Comparison of ENCODE assay signal across 1 cellular context in genomic region chr19:42268142-42268703, GRCh38.
TF ChIP-seq lines count a peak whose summit lies in the region.

No MANE protein-coding gene starts in this region.

TF ChIP-seq in HepG2, 621 proteins besides CTCF, POLR2A, EP300 and RAD21 (continues in another document):
- peak; percentile 100 for TF ChIP-seq PRPF4 (IDR thresholded peaks at IDR 0.05; ENCODE audit: low read depth, low read length, poor library complexity, severe bottlenecking)
- TF ChIP-seq, protein P1, sequence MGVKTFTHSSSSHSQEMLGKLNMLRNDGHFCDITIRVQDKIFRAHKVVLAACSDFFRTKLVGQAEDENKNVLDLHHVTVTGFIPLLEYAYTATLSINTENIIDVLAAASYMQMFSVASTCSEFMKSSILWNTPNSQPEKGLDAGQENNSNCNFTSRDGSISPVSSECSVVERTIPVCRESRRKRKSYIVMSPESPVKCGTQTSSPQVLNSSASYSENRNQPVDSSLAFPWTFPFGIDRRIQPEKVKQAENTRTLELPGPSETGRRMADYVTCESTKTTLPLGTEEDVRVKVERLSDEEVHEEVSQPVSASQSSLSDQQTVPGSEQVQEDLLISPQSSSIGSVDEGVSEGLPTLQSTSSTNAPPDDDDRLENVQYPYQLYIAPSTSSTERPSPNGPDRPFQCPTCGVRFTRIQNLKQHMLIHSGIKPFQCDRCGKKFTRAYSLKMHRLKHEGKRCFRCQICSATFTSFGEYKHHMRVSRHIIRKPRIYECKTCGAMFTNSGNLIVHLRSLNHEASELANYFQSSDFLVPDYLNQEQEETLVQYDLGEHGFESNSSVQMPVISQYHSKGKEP (CRISPR knock-in tag; IDR thresholded peaks at IDR 0.05): no peak
- no peak for TF ChIP-seq LCORL (IDR thresholded peaks at IDR 0.05)
- 0 out of 2 replicates have a peak, but pooled peaks have one; percentile 43 for TF ChIP-seq LCORL (CRISPR knock-in tag; IDR thresholded peaks at IDR 0.05)
- peak; percentile 96 for TF ChIP-seq ZBTB14 (CRISPR knock-in tag; IDR thresholded peaks at IDR 0.05)
- TF ChIP-seq MAX (IDR thresholded peaks at IDR 0.05): peak; percentile 84
- TF ChIP-seq KDM3A (CRISPR knock-in tag; IDR thresholded peaks at IDR 0.05; ENCODE audit: low read depth): 0 out of 2 replicates have a peak, but pooled peaks have one; percentile 16
- peak; percentile 66 for TF ChIP-seq RBFOX2 (IDR thresholded peaks at IDR 0.05; ENCODE audit: low read depth, low read length)
- TF ChIP-seq TARDBP (CRISPR knock-in tag; IDR thresholded peaks at IDR 0.05): peak; percentile 42; the same call in 1 of the 2 replicates
- no peak for TF ChIP-seq SIX4 (CRISPR knock-in tag; IDR thresholded peaks at IDR 0.05)
- no peak for TF ChIP-seq ZNF235 (CRISPR knock-in tag; IDR thresholded peaks at IDR 0.05; ENCODE audit: borderline replicate concordance)
- TF ChIP-seq RFXAP (CRISPR knock-in tag; IDR thresholded peaks at IDR 0.05; ENCODE audit: borderline replicate concordance): peak; percentile 99
- TF ChIP-seq ZFP90 (CRISPR knock-in tag; IDR thresholded peaks at IDR 0.05; ENCODE audit: borderline replicate concordance): peak; percentile 44; the same call in 1 of the 2 replicates
- TF ChIP-seq ZNF749 (CRISPR knock-in tag; IDR thresholded peaks at IDR 0.05; ENCODE audit: borderline replicate concordance): peak; percentile 71; the same call in 1 of the 2 replicates
- peak; percentile 29 for TF ChIP-seq SRSF1 (optimal IDR thresholded peaks at IDR 0.05; ENCODE audit: low read depth, low read length)
- TF ChIP-seq, protein P2, sequence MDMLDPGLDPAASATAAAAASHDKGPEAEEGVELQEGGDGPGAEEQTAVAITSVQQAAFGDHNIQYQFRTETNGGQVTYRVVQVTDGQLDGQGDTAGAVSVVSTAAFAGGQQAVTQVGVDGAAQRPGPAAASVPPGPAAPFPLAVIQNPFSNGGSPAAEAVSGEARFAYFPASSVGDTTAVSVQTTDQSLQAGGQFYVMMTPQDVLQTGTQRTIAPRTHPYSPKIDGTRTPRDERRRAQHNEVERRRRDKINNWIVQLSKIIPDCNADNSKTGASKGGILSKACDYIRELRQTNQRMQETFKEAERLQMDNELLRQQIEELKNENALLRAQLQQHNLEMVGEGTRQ (IDR thresholded peaks at IDR 0.05; ENCODE audit: low read depth, low read length): peak; percentile 51; the same call in 1 of the 2 replicates
- TF ChIP-seq, protein P2 (CRISPR knock-in tag; IDR thresholded peaks at IDR 0.05; ENCODE audit: borderline replicate concordance): peak; percentile 76; the same call in 1 of the 2 replicates
- peak; percentile 82 for TF ChIP-seq ASH2L (IDR thresholded peaks at IDR 0.05; ENCODE audit: insufficient read length, low read depth, low read length)
- TF ChIP-seq ZFY (CRISPR knock-in tag; IDR thresholded peaks at IDR 0.05): peak; percentile 48
- no peak for TF ChIP-seq FOXA1 (IDR thresholded peaks at IDR 0.05)
- peak; percentile 79 for TF ChIP-seq FOXA1 (CRISPR knock-in tag; IDR thresholded peaks at IDR 0.05)
- TF ChIP-seq SAP130 (CRISPR knock-in tag; IDR thresholded peaks at IDR 0.05; ENCODE audit: low read depth): peak; percentile 83
- TF ChIP-seq KAT7 (CRISPR knock-in tag; IDR thresholded peaks at IDR 0.05; ENCODE audit: borderline replicate concordance): no peak
- peak; percentile 39; the same call in 1 of the 2 replicates for TF ChIP-seq POGZ (CRISPR knock-in tag; IDR thresholded peaks at IDR 0.05)
- peak; percentile 50; the same call in 1 of the 2 replicates for TF ChIP-seq KDM4B (CRISPR knock-in tag; IDR thresholded peaks at IDR 0.05)
- peak; percentile 45; the same call in 1 of the 2 replicates for TF ChIP-seq MXD4 (CRISPR knock-in tag; IDR thresholded peaks at IDR 0.05)
- peak; percentile 51 for TF ChIP-seq CBX1 (IDR thresholded peaks at IDR 0.05; ENCODE audit: low read depth)
- peak; percentile 54; the same call in 1 of the 2 replicates for TF ChIP-seq ZSCAN25 (CRISPR knock-in tag; IDR thresholded peaks at IDR 0.05)
- peak; percentile 89 for TF ChIP-seq MNT (IDR thresholded peaks at IDR 0.05)
- TF ChIP-seq ZNF652 (CRISPR knock-in tag; IDR thresholded peaks at IDR 0.05; ENCODE audit: borderline replicate concordance, low read depth): peak; percentile 29; the same call in 1 of the 2 replicates
- peak; percentile 83 for TF ChIP-seq CREB1 (IDR thresholded peaks at IDR 0.05)
- no peak for TF ChIP-seq CREB1 (CRISPR knock-in tag; IDR thresholded peaks at IDR 0.05)
- TF ChIP-seq ZSCAN31 (CRISPR knock-in tag; IDR thresholded peaks at IDR 0.05; ENCODE audit: low read depth): 0 out of 2 replicates have a peak, but pooled peaks have one; percentile 34
- TF ChIP-seq MED8 (CRISPR knock-in tag; IDR thresholded peaks at IDR 0.05; ENCODE audit: insufficient replicate concordance): no peak
- no peak for TF ChIP-seq HIVEP1 (CRISPR knock-in tag; IDR thresholded peaks at IDR 0.05)
- peak; percentile 91; the same call in 1 of the 2 replicates for TF ChIP-seq ZMAT3 (CRISPR knock-in tag; conservative IDR thresholded peaks at IDR 0.05)
- TF ChIP-seq CREM (IDR thresholded peaks at IDR 0.05): no peak
- no peak for TF ChIP-seq CREM (CRISPR knock-in tag; IDR thresholded peaks at IDR 0.05)
- TF ChIP-seq, protein P3, sequence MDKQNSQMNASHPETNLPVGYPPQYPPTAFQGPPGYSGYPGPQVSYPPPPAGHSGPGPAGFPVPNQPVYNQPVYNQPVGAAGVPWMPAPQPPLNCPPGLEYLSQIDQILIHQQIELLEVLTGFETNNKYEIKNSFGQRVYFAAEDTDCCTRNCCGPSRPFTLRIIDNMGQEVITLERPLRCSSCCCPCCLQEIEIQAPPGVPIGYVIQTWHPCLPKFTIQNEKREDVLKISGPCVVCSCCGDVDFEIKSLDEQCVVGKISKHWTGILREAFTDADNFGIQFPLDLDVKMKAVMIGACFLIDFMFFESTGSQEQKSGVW (CRISPR knock-in tag; IDR thresholded peaks at IDR 0.05; ENCODE audit: borderline replicate concordance): no peak
- TF ChIP-seq FOXJ3 (CRISPR knock-in tag; IDR thresholded peaks at IDR 0.05; ENCODE audit: borderline replicate concordance): peak; percentile 68; the same call in 1 of the 2 replicates
- no peak for TF ChIP-seq ZNF256 (CRISPR knock-in tag; conservative IDR thresholded peaks at IDR 0.05)
- TF ChIP-seq HMG20B (CRISPR knock-in tag; conservative IDR thresholded peaks at IDR 0.05): 0 out of 2 replicates have a peak, but pooled peaks have one; percentile 26
- TF ChIP-seq ISL2 (CRISPR knock-in tag; IDR thresholded peaks at IDR 0.05): peak; percentile 76
- TF ChIP-seq, protein P4, sequence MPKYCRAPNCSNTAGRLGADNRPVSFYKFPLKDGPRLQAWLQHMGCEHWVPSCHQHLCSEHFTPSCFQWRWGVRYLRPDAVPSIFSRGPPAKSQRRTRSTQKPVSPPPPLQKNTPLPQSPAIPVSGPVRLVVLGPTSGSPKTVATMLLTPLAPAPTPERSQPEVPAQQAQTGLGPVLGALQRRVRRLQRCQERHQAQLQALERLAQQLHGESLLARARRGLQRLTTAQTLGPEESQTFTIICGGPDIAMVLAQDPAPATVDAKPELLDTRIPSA (CRISPR knock-in tag; IDR thresholded peaks at IDR 0.05; ENCODE audit: borderline replicate concordance): no peak
- no peak for TF ChIP-seq ATRX (CRISPR knock-in tag; IDR thresholded peaks at IDR 0.05; ENCODE audit: borderline replicate concordance)
- peak; percentile 52; the same call in 1 of the 2 replicates for TF ChIP-seq SP5 (CRISPR knock-in tag; IDR thresholded peaks at IDR 0.05; ENCODE audit: borderline replicate concordance, low read depth)
- TF ChIP-seq ZNF629 (CRISPR knock-in tag; conservative IDR thresholded peaks at IDR 0.05): no peak
- peak; percentile 48 for TF ChIP-seq YY1 (IDR thresholded peaks at IDR 0.05; ENCODE audit: insufficient read depth, insufficient replicate concordance, low read depth, low read length)
- TF ChIP-seq SNAPC5 (CRISPR knock-in tag; IDR thresholded peaks at IDR 0.05; ENCODE audit: borderline replicate concordance): no peak
- no peak for TF ChIP-seq ZNF431 (CRISPR knock-in tag; IDR thresholded peaks at IDR 0.05; ENCODE audit: borderline replicate concordance, low read depth)
- TF ChIP-seq TFDP2 (CRISPR knock-in tag; IDR thresholded peaks at IDR 0.05): peak; percentile 75
- TF ChIP-seq ZNF724P (CRISPR knock-in tag; IDR thresholded peaks at IDR 0.05; ENCODE audit: borderline replicate concordance): peak; percentile 55; the same call in 1 of the 2 replicates
- TF ChIP-seq, protein P5, sequence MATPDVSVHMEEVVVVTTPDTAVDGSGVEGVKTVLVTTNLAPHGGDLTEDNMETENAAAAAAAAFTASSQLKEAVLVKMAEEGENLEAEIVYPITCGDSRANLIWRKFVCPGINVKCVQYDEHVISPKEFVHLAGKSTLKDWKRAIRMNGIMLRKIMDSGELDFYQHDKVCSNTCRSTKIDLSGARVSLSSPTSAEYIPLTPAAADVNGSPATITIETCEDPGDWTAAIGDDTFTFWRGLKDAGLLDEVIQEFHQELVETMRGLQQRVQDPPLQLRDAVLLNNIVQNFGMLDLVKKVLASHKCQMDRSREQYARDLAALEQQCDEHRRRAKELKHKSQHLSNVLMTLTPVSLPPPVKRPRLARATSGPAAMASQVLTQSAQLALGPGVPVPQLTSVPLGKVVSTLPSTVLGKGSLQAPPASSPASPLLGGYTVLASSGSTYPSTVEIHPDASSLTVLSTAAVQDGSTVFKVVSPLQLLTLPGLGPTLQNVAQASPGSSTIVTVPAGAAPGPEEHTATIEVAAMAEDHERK (CRISPR knock-in tag; IDR thresholded peaks at IDR 0.05; ENCODE audit: low read depth): no peak
- 0 out of 2 replicates have a peak, but pooled peaks have one; percentile 28 for TF ChIP-seq ZNF746 (CRISPR knock-in tag; IDR thresholded peaks at IDR 0.05)
- TF ChIP-seq MED1 (CRISPR knock-in tag; IDR thresholded peaks at IDR 0.05): peak; percentile 72
- TF ChIP-seq, protein P6, sequence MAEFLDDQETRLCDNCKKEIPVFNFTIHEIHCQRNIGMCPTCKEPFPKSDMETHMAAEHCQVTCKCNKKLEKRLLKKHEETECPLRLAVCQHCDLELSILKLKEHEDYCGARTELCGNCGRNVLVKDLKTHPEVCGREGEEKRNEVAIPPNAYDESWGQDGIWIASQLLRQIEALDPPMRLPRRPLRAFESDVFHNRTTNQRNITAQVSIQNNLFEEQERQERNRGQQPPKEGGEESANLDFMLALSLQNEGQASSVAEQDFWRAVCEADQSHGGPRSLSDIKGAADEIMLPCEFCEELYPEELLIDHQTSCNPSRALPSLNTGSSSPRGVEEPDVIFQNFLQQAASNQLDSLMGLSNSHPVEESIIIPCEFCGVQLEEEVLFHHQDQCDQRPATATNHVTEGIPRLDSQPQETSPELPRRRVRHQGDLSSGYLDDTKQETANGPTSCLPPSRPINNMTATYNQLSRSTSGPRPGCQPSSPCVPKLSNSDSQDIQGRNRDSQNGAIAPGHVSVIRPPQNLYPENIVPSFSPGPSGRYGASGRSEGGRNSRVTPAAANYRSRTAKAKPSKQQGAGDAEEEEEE (CRISPR knock-in tag; IDR thresholded peaks at IDR 0.05; ENCODE audit: borderline replicate concordance): no peak
- TF ChIP-seq U2AF2 (IDR thresholded peaks at IDR 0.05; ENCODE audit: low read depth, low read length): no peak
- TF ChIP-seq ELF4 (CRISPR knock-in tag; IDR thresholded peaks at IDR 0.05; ENCODE audit: borderline replicate concordance): peak; percentile 58; the same call in 1 of the 2 replicates
- TF ChIP-seq TBX2 (CRISPR knock-in tag; IDR thresholded peaks at IDR 0.05; ENCODE audit: borderline replicate concordance): peak; percentile 72; the same call in 1 of the 2 replicates
- no peak for TF ChIP-seq ZNF672 (CRISPR knock-in tag; IDR thresholded peaks at IDR 0.05)
